Comparison of ENCODE assay signal across 7 cellular contexts in genomic region chr12:124151583-124151982, GRCh38.
"Had no signal": no experiment of that assay in that cellular context is flagged by ENCODE, and none has a peak within 500 bp of the region (broad histone marks: within the 10 kb centered on the region; RNA-seq: fewer than 3 reads in every experiment).

No MANE protein-coding gene starts in this region.

- H3K27ac Mint-ChIP-seq: H9, IgD-negative memory B cell had no signal

- H3K9ac ChIP-seq: GM23248 had no signal

- H3K4me3 Mint-ChIP-seq: H9, IgD-negative memory B cell had no signal

- H3K27ac ChIP-seq: GM23248 had no signal

- DNase-seq: GM23248, GOT3, H9, HCEC 1CT, KG1 had no signal

- H2AFZ ChIP-seq: GM23248 had no signal

- H3K4me3 ChIP-seq: GM23248 had no signal

- FAIRE-seq: H54 had no signal

- H3K36me3 Mint-ChIP-seq: IgD-negative memory B cell had no signal
